In the genomic region with DNA sequence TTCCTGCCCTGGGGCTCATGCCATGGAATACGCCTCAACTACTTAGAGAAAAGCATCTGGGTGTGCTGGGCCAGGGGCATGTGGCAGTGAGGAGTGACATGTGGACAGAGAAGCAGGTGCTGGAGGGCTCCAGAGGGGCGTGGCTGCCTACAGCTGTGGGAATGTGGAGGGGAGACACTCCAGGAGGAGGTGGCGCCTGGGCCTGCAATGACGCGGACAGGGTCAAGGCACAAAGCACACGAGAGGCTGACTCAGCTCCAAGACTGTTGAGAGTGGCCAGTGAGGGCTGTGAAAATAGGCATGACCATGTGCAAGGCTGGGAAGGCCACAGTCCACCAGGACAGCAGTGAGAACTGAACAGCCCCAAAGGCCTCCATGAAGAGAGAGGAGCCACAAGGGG, we compare ENCODE assay signal across 1 cellular context.
TF ChIP-seq lines count a peak whose summit lies in the region.

No MANE protein-coding gene starts in this region.

TF ChIP-seq in endothelial cell of umbilical vein, 7 proteins besides CTCF, POLR2A, EP300 and RAD21:
- TF ChIP-seq EZH2 (IDR thresholded peaks at IDR 0.05; ENCODE audit: borderline replicate concordance, low read depth, low read length, severe bottlenecking), result no peak
TF ChIP-seq in endothelial cell of umbilical vein: peak in this region for 0.
